In genomic region chr3:10262027-10262426, GRCh38 we compare ENCODE assay signal across 14 cellular contexts. TPM values are rescaled to one million over a fixed set of nuclear protein-coding genes. Genes with fewer than 3 reads are reported as not detected.
DNase-seq lines count a peak whose midpoint lies in the region; ATAC-seq and TF ChIP-seq lines count a peak whose summit lies in the region.
"Had no signal": no experiment of that assay in that cellular context is flagged by ENCODE, and none has a peak within 500 bp of the region (broad histone marks: within the 10 kb centered on the region; RNA-seq: fewer than 3 reads in every experiment).

No MANE protein-coding gene starts in this region.

- POLR2A ChIA-PET in naive thymus-derived CD8-positive, alpha-beta T cell (lab: Charles Lee) = interaction anchor here (0.6 to 4.3 kb wide), 6 partner anchors 10 to 900 kb away, joined by 3 to 42 read pairs (median 5); partner anchors contain the start of genes TATDN2 and VHL

- ATAC-seq in left ventricle myocardium superior = peak; percentile 38
- ATAC-seq in naive thymus-derived CD8-positive, alpha-beta T cell = no peak
- ATAC-seq: right lobe of liver had no signal

- no peak overlapping the region for H3K27ac ChIP-seq in left ventricle myocardium inferior (replicated peaks)
- H3K27ac ChIP-seq: right lobe of liver, testis had no signal

- H3K36me3 ChIP-seq in left ventricle myocardium inferior = peaks cover 38% of the 10 kb centered on the region

- H3K4me1 ChIP-seq in left ventricle myocardium inferior = peaks cover 25% of the 10 kb centered on the region

- H3K4me1 Mint-ChIP-seq in activated naive CD8-positive, alpha-beta T cell treated with anti-CD3 and anti-CD28 coated beads for 36 hours = peaks cover 64% of the 10 kb centered on the region
- peaks cover 42 to 83% (median 81%) of the 10 kb centered on the region in 4 donors for H3K4me1 Mint-ChIP-seq in naive thymus-derived CD8-positive, alpha-beta T cell

- TF ChIP-seq CTCF in left ventricle myocardium inferior (IDR thresholded peaks at IDR 0.05; ENCODE audit: borderline replicate concordance) = no peak

- H3K27me3 ChIP-seq in left ventricle myocardium inferior (ENCODE audit: low read depth) = no peaks in the 10 kb centered on the region
- H3K27me3 ChIP-seq: right lobe of liver, testis had no signal

- H3K9me3 Mint-ChIP-seq in activated naive CD8-positive, alpha-beta T cell treated with anti-CD3 and anti-CD28 coated beads for 36 hours = no peaks in the 10 kb centered on the region
- H3K9me3 Mint-ChIP-seq in naive thymus-derived CD8-positive, alpha-beta T cell = no peaks in the 10 kb centered on the region

- H3K4me3 Mint-ChIP-seq in activated naive CD8-positive, alpha-beta T cell treated with anti-CD3 and anti-CD28 coated beads for 36 hours = no peak overlapping the region
- H3K4me3 Mint-ChIP-seq in naive thymus-derived CD8-positive, alpha-beta T cell = peak overlapping the region in 9 of 10 donors; percentile 0 to 65 (median 25)

- no peak overlapping the region for H3K4me3 ChIP-seq in left ventricle myocardium inferior
- H3K4me3 ChIP-seq: right lobe of liver, testis had no signal

- no peaks in the 10 kb centered on the region for H3K27me3 Mint-ChIP-seq in activated naive CD8-positive, alpha-beta T cell treated with anti-CD3 and anti-CD28 coated beads for 36 hours
- H3K27me3 Mint-ChIP-seq in naive thymus-derived CD8-positive, alpha-beta T cell = no peaks in the 10 kb centered on the region

- peaks cover 68% of the 10 kb centered on the region for H3K36me3 Mint-ChIP-seq in activated naive CD8-positive, alpha-beta T cell treated with anti-CD3 and anti-CD28 coated beads for 36 hours
- peaks cover 0 to 85% (median 16%) of the 10 kb centered on the region in 3 donors for H3K36me3 Mint-ChIP-seq in naive thymus-derived CD8-positive, alpha-beta T cell

- DNase-seq in left ventricle myocardium superior (no peak), left ventricle myocardium inferior (no peak), GM19238 (ENCODE audit: insufficient read length, low spot score) (no peak), DMS114 treated with DMSO at 0.1 percent for 48 hours (lab: John Stamatoyannopoulos, UW; ENCODE audit: unreplicated experiment) (no peak), NCI-H345 (lab: John Stamatoyannopoulos, UW) (no peak)
- no peak for DNase-seq in activated naive CD8-positive, alpha-beta T cell treated with anti-CD3 and anti-CD28 coated beads for 36 hours
- no peak for DNase-seq in naive thymus-derived CD8-positive, alpha-beta T cell
- no peak for DNase-seq in central memory CD4-positive, alpha-beta T cell
- DNase-seq: GOT3; kidney glomerular epithelial cell; NCI-H187 treated with DMSO at 0.1 percent for 48 hours; right lobe of liver; stimulated activated CD4-positive, alpha-beta T cell treated with anti-CD3 and anti-CD28 coated beads, Interleukin-2, amount 100 ng/mL, for 24 hours; testis had no signal

- peak overlapping the region; percentile 54 for H3K27ac Mint-ChIP-seq in activated naive CD8-positive, alpha-beta T cell treated with anti-CD3 and anti-CD28 coated beads for 36 hours
- peak overlapping the region; percentile 43 to 92 (median 83) for H3K27ac Mint-ChIP-seq in naive thymus-derived CD8-positive, alpha-beta T cell

- no peaks in the 10 kb centered on the region for H3K9me3 ChIP-seq in left ventricle myocardium inferior (replicated peaks)
- H3K9me3 ChIP-seq: right lobe of liver, testis had no signal

- intact Hi-C loops in left ventricle myocardium superior (cut with micrococcal nuclease) = no loop called here
- intact Hi-C loops in left ventricle myocardium inferior (cut with micrococcal nuclease) = no loop called here

RNA-seq across cellular contexts. Expression of gene TATDN2, which starts 13.8 kb away (rescaled TPM):
- 17.0 TPM for total RNA-seq in left ventricle myocardium superior
- 15.8 TPM for total RNA-seq in left ventricle myocardium inferior
- total RNA-seq in activated naive CD8-positive, alpha-beta T cell treated with anti-CD3 and anti-CD28 coated beads for 36 hours = 10 to 100 TPM; 41.6 to 48.5 TPM
- 10 to 100 TPM; 68.1 to 71.1 TPM for total RNA-seq in naive thymus-derived CD8-positive, alpha-beta T cell
- 10 to 100 TPM; 11.5 to 20.9 (median 14.5) TPM for polyA plus RNA-seq in naive thymus-derived CD8-positive, alpha-beta T cell

RNA-seq across cellular contexts. Expression of gene GHRL, which starts 30.7 kb away (rescaled TPM):
- not detected for total RNA-seq in left ventricle myocardium superior
- total RNA-seq in left ventricle myocardium inferior = 0.25 TPM
- total RNA-seq in activated naive CD8-positive, alpha-beta T cell treated with anti-CD3 and anti-CD28 coated beads for 36 hours = under 1 TPM; 0.38 to 0.41 TPM
- 1 to 10 TPM; 1.3 to 1.4 TPM for total RNA-seq in naive thymus-derived CD8-positive, alpha-beta T cell
- polyA plus RNA-seq in naive thymus-derived CD8-positive, alpha-beta T cell = 1 to 10 TPM in 1 of 3 donors, under 1 TPM in 1, not detected in 1; 0.22 to 3.2 TPM

RNA-seq across cellular contexts. Expression of gene SEC13, which starts 58.9 kb away (rescaled TPM):
- total RNA-seq in left ventricle myocardium superior = 54.9 TPM
- 52.3 TPM for total RNA-seq in left ventricle myocardium inferior
- total RNA-seq in activated naive CD8-positive, alpha-beta T cell treated with anti-CD3 and anti-CD28 coated beads for 36 hours = 100 to 1,000 TPM in 1 of 2 experiments, 10 to 100 TPM in 1; 99.4 to 103 TPM
- 10 to 100 TPM; 59.6 to 70.8 TPM for total RNA-seq in naive thymus-derived CD8-positive, alpha-beta T cell
- 100 to 1,000 TPM; 118 to 120 (median 118) TPM for polyA plus RNA-seq in naive thymus-derived CD8-positive, alpha-beta T cell
